1 cellular context compared by ENCODE assay signal in genomic region chr7:45216181-45216580, GRCh38.
TF ChIP-seq lines count a peak whose summit lies in the region.

No MANE protein-coding gene starts in this region.

TF ChIP-seq in GM23338, 12 proteins besides CTCF, POLR2A, EP300 and RAD21 (continued from another document):
- no peak for TF ChIP-seq ETS1 (IDR thresholded peaks at IDR 0.05)
